In genomic region chr1:91791103-91791502, GRCh38 we compare ENCODE assay signal across 1 cellular context.
TF ChIP-seq lines count a peak whose summit lies in the region.

No MANE protein-coding gene starts in this region.

TF ChIP-seq in WTC11, 78 proteins besides CTCF, POLR2A, EP300 and RAD21 (continued from another document):
- no peak for TF ChIP-seq ZNF416 (CRISPR knock-in tag; IDR thresholded peaks at IDR 0.05)
- no peak for TF ChIP-seq NFYB (CRISPR knock-in tag; conservative IDR thresholded peaks at IDR 0.05; ENCODE audit: low read depth)
- TF ChIP-seq ZBTB43 (CRISPR knock-in tag; IDR thresholded peaks at IDR 0.05): no peak
- no peak for TF ChIP-seq HMGA2 (CRISPR knock-in tag; IDR thresholded peaks at IDR 0.05)
